28 cellular contexts compared by ENCODE assay signal in the genomic region with DNA sequence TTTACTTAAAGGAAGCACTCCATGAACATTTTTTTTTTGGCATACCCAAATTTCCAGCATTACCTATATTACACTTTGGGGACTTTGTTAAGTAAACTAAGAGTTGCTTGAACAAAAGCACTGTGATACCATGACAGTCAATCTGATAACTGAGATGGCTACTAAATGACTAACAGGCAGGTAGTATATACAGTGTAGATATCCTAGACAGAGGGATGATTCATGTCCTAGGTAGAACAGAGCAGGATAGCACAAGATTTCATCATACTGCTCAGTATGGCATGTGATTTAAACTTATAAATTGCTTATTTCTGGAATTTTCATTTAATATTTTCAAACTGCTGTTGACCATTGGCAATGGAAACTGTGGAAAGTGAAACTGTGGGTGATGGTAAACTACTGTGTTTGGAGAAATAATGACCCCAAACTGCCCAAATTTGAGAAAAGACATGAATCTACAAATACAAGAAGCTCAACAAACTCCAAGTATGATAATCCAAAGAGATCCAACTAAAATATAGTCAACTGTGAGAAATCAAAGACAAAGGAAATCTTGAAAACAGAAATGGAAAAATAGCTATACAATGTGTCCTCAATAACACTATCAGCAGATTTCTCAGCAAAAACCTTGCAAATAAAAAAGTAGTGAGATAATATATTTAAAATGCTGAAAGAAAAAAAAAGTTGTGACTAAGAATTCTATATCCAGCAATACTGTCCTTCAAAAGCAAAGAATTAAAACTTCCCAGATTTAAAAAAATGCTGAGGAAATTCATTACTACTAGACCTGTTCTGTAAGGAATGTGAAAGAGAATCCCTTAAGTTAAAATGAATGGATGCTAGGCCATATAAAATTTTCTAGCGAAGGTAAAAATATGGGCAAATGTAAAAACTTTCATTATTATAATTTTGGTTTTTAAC.
"Had no signal": no experiment of that assay in that cellular context is flagged by ENCODE, and none has a peak within 500 bp of the region (broad histone marks: within the 10 kb centered on the region; RNA-seq: fewer than 3 reads in every experiment).

No MANE protein-coding gene starts in this region.

- FAIRE-seq: endometrium, urothelium cell line had no signal

- H3K27me3 Mint-ChIP-seq: progenitor cell of endocrine pancreas had no signal

- H3K4me3 Mint-ChIP-seq: memory B cell; mesothelial cell of epicardium; naive B cell; natural killer cell treated with Interleukin-12 subunit alpha and Interleukin-12 subunit beta and Interleukin-15 and Interleukin-18, amount 100 ng/mL, for 72 hours; neural crest cell; stimulated activated naive B cell treated with anti-CD40 and anti-IgM and Interleukin-4, amounts not matched to agents 10 μg/mL and 1 μg/mL and 100 μg/mL, for 72 hours; stimulated activated naive CD8-positive, alpha-beta T cell treated with anti-CD3 and anti-CD28 coated beads, Interleukin-15, Interleukin-2, amounts not matched to agents 100 ng/mL and 50 ng/mL, for 24 hours had no signal

- H3K4me1 Mint-ChIP-seq: naive B cell had no signal

- H3K27ac ChIP-seq: coronary artery, gastrocnemius medialis, heart left ventricle, hepatocyte, lower lobe of right lung, neutrophil, parathyroid adenoma, right lobe of liver, thoracic aorta, tibial nerve, upper lobe of left lung had no signal

- H3K9ac ChIP-seq: parathyroid adenoma had no signal

- H3K4me1 ChIP-seq: parathyroid adenoma had no signal

- H3K4me3 ChIP-seq: coronary artery, gastrocnemius medialis, heart left ventricle, hepatocyte, lower lobe of right lung, mucosa of descending colon, right lobe of liver, thoracic aorta, tibial nerve, upper lobe of left lung had no signal

- DNase-seq: dermis blood vessel endothelial cell; effector memory CD4-positive, alpha-beta T cell; gastrocnemius medialis; heart left ventricle; islet precursor cell; kidney glomerular epithelial cell; left ventricle myocardium superior; lower lobe of right lung; mucosa of descending colon; naive B cell; right lobe of liver; stimulated activated CD4-positive, alpha-beta T cell treated with anti-CD3 and anti-CD28 coated beads, Interleukin-4, amount 100 ng/mL, for 4 hours; stimulated activated naive B cell treated with anti-CD40 and anti-IgM and Interleukin-4, amounts not matched to agents 10 μg/mL and 1 μg/mL and 100 μg/mL, for 72 hours; upper lobe of left lung had no signal

- H3K36me3 ChIP-seq: gastrocnemius medialis, heart left ventricle, lower lobe of right lung, neutrophil, right lobe of liver, thoracic aorta, tibial nerve, upper lobe of left lung had no signal

- H3K36me3 Mint-ChIP-seq: memory B cell; natural killer cell treated with Interleukin-12 subunit alpha and Interleukin-12 subunit beta and Interleukin-15 and Interleukin-18, amount 100 ng/mL, for 72 hours had no signal

- H3K27ac Mint-ChIP-seq: memory B cell; mesothelial cell of epicardium; naive B cell; natural killer cell treated with Interleukin-12 subunit alpha and Interleukin-12 subunit beta and Interleukin-15 and Interleukin-18, amount 100 ng/mL, for 72 hours; progenitor cell of endocrine pancreas; stimulated activated naive B cell treated with anti-CD40 and anti-IgM and Interleukin-4, amounts not matched to agents 10 μg/mL and 1 μg/mL and 100 μg/mL, for 72 hours; stimulated activated naive CD8-positive, alpha-beta T cell treated with anti-CD3 and anti-CD28 coated beads, Interleukin-15, Interleukin-2, amounts not matched to agents 100 ng/mL and 50 ng/mL, for 24 hours had no signal

- H3K27me3 ChIP-seq: gastrocnemius medialis, heart left ventricle, hepatocyte, neutrophil, right lobe of liver, tibial nerve, upper lobe of left lung had no signal

- H3K9me3 ChIP-seq: gastrocnemius medialis had no signal
